11 cellular contexts compared by ENCODE assay signal in the genomic region with DNA sequence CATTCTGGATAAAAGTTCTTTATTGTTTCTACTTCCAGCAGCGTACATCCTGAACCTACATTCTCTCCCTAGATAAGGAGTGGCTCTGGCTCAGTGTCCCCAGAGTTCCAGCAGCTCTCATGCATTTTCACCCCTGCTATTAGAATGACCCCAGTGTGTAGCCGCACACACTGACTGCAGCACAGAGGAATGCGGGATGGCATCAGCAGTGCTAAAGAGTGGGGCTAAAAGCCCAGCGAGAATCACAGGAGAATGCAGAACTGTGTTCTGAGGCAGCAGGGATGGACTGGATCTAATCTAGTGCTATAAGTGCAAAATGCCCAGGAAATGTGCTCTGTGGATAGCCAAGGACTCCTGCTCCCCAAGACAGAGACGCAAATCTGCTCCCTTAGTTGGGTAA.
DNase-seq lines count a peak whose midpoint lies in the region; ATAC-seq and TF ChIP-seq lines count a peak whose summit lies in the region.
"Had no signal": no experiment of that assay in that cellular context is flagged by ENCODE, and none has a peak within 500 bp of the region (broad histone marks: within the 10 kb centered on the region; RNA-seq: fewer than 3 reads in every experiment).

No MANE protein-coding gene starts in this region.

- no peak overlapping the region for H3K9ac ChIP-seq in neural progenitor cell

- no peaks in the 10 kb centered on the region for H3F3A ChIP-seq in neural progenitor cell (ENCODE audit: low read depth)

- H3K27ac ChIP-seq in SJSA1: no peak overlapping the region
- H3K27ac ChIP-seq in neural progenitor cell: no peak overlapping the region

- peaks cover 31% of the 10 kb centered on the region for H3K4me1 Mint-ChIP-seq in glutamatergic neuron (ENCODE audit: low read depth, unreplicated experiment)
- peaks cover 21% of the 10 kb centered on the region for H3K4me1 Mint-ChIP-seq in neural progenitor cell
- H3K4me1 Mint-ChIP-seq in stimulated activated naive B cell treated with anti-CD40 and anti-IgM and Interleukin-4, amounts not matched to agents 10 μg/mL and 1 μg/mL and 100 μg/mL, for 72 hours: no peaks in the 10 kb centered on the region
- H3K4me1 Mint-ChIP-seq: memory B cell had no signal

- DNase-seq in ACHN (peak; percentile 72), SJSA1 (ENCODE audit: low read depth in 1 of 2, low spot score in 2 of 2) (peak; percentile 41 to 52), glutamatergic neuron (peak; percentile 18), neural progenitor cell (ENCODE audit: low spot score) (peak; percentile 60), NCI-H1436 (lab: John Stamatoyannopoulos, UW) (no peak), NCI-H1105 (lab: John Stamatoyannopoulos, UW) (no peak)
- no peak for DNase-seq in stimulated activated naive B cell treated with anti-CD40 and anti-IgM and Interleukin-4, amounts not matched to agents 10 μg/mL and 1 μg/mL and 100 μg/mL, for 72 hours
- DNase-seq: Kasumi-1; stimulated activated CD4-positive, alpha-beta T cell treated with anti-CD3 and anti-CD28 coated beads, Interleukin-2, amount 100 ng/mL, for 48 hours had no signal

- H3K4me3 ChIP-seq in SJSA1: no peak overlapping the region
- no peak overlapping the region for H3K4me3 ChIP-seq in neural progenitor cell

- H4K20me1 ChIP-seq in neural progenitor cell (ENCODE audit: low read depth): no peaks in the 10 kb centered on the region

- TF ChIP-seq CTCF in glutamatergic neuron (IDR thresholded peaks at IDR 0.05; ENCODE audit: partially characterized antibody, unreplicated experiment): no peak
- no peak for TF ChIP-seq CTCF in neural progenitor cell (IDR thresholded peaks at IDR 0.05)

- no peak overlapping the region for H3K27ac Mint-ChIP-seq in glutamatergic neuron (ENCODE audit: unreplicated experiment)
- H3K27ac Mint-ChIP-seq in neural progenitor cell: no peak overlapping the region
- no peak overlapping the region for H3K27ac Mint-ChIP-seq in stimulated activated naive B cell treated with anti-CD40 and anti-IgM and Interleukin-4, amounts not matched to agents 10 μg/mL and 1 μg/mL and 100 μg/mL, for 72 hours
- H3K27ac Mint-ChIP-seq: memory B cell had no signal

- H3K4me1 ChIP-seq in SJSA1 (replicated peaks) (peaks cover 11% of the 10 kb centered on the region), neural progenitor cell (peaks cover 20% of the 10 kb centered on the region)

- H3K36me3 ChIP-seq in SJSA1 (no peaks in the 10 kb centered on the region), neural progenitor cell (no peaks in the 10 kb centered on the region)

- H3K27me3 Mint-ChIP-seq in glutamatergic neuron (ENCODE audit: unreplicated experiment): peaks cover 4% of the 10 kb centered on the region
- no peaks in the 10 kb centered on the region for H3K27me3 Mint-ChIP-seq in neural progenitor cell (ENCODE audit: insufficient read depth, low read depth)
- H3K27me3 Mint-ChIP-seq in stimulated activated naive B cell treated with anti-CD40 and anti-IgM and Interleukin-4, amounts not matched to agents 10 μg/mL and 1 μg/mL and 100 μg/mL, for 72 hours: peaks cover 0 to 5% of the 10 kb centered on the region in 2 donors

- in situ Hi-C loops in ACHN (cut with HindIII; ENCODE audit: low pct_ligation_motif_present, low pct_unique_long_range_greater_than_20kb, low sequenced_read_pairs): no loop called here

- H3K4me2 ChIP-seq in neural progenitor cell: peak overlapping the region; percentile 16

- H3K27me3 ChIP-seq in SJSA1 (replicated peaks) (no peaks in the 10 kb centered on the region), neural progenitor cell (no peaks in the 10 kb centered on the region)

- H3K9me3 Mint-ChIP-seq in glutamatergic neuron (ENCODE audit: unreplicated experiment): peaks cover 5% of the 10 kb centered on the region
- peaks cover 10% of the 10 kb centered on the region for H3K9me3 Mint-ChIP-seq in neural progenitor cell
- peaks cover 0 to 4% of the 10 kb centered on the region in 2 donors for H3K9me3 Mint-ChIP-seq in stimulated activated naive B cell treated with anti-CD40 and anti-IgM and Interleukin-4, amounts not matched to agents 10 μg/mL and 1 μg/mL and 100 μg/mL, for 72 hours

- H3K9me3 ChIP-seq in SJSA1 (replicated peaks) (no peaks in the 10 kb centered on the region), neural progenitor cell (ENCODE audit: low read depth) (no peaks in the 10 kb centered on the region)

- no peak for ATAC-seq in stimulated activated naive B cell treated with anti-CD40 and anti-IgM and Interleukin-4, amounts not matched to agents 10 μg/mL and 1 μg/mL and 100 μg/mL, for 72 hours (replicated peaks)
- ATAC-seq in HG02970 (IDR thresholded peaks at IDR 0.05; ENCODE audit: low FRiP score, unreplicated experiment): no peak

- H3K36me3 Mint-ChIP-seq in glutamatergic neuron (ENCODE audit: unreplicated experiment) (no peaks in the 10 kb centered on the region), neural progenitor cell (no peaks in the 10 kb centered on the region)
- no peaks in the 10 kb centered on the region for H3K36me3 Mint-ChIP-seq in stimulated activated naive B cell treated with anti-CD40 and anti-IgM and Interleukin-4, amounts not matched to agents 10 μg/mL and 1 μg/mL and 100 μg/mL, for 72 hours
- H3K36me3 Mint-ChIP-seq: memory B cell had no signal

- H3K79me2 ChIP-seq in neural progenitor cell (ENCODE audit: low read depth): no peaks in the 10 kb centered on the region

- H3K4me3 Mint-ChIP-seq in glutamatergic neuron (ENCODE audit: unreplicated experiment): no peak overlapping the region
- H3K4me3 Mint-ChIP-seq in neural progenitor cell: peak overlapping the region; percentile 58
- no peak overlapping the region for H3K4me3 Mint-ChIP-seq in stimulated activated naive B cell treated with anti-CD40 and anti-IgM and Interleukin-4, amounts not matched to agents 10 μg/mL and 1 μg/mL and 100 μg/mL, for 72 hours
- H3K4me3 Mint-ChIP-seq: memory B cell had no signal

- H2AFZ ChIP-seq in neural progenitor cell (replicated peaks): peak overlapping the region; percentile 48

Comparison
In these comparisons a context has a peak if more than half of its experiments do, and no peak if none do; other contexts are left out.
1. DNase-seq: peak in ACHN (single experiment), SJSA1 (2 of 2), glutamatergic neuron (single experiment) and neural progenitor cell (single experiment); none in stimulated activated naive B cell treated with anti-CD40 and anti-IgM and Interleukin-4, amounts not matched to agents 10 μg/mL and 1 μg/mL and 100 μg/mL, for 72 hours (single experiment), NCI-H1436 (single experiment) and NCI-H1105 (single experiment).